ENCODE assay signal across 1 cellular context in the genomic region with DNA sequence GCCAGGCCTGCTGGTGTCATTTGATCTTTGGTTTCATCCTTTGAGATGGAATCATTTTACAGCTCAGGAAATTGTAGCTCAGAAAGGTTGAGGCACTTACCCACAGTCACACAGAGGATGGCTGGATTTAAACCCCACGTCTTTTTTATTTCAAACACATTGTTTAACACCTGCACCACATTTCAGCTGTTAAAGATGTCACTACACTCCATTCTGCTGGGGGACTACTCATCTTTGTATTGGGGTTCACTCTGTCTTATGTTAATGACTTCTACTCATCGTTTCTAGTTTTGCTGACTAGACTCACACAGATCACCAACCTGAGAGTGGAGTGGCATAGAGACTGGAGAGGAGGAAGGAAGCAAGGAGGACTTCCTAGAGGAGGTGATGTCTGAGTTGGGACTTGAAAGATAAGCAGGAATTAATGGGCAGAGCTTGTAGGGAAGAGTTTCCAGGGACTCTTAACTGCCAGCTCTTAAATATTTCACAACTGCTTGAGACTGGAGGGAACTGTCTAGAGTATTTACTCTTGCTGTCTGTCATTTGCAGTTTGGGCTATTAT.
TF ChIP-seq lines count a peak whose summit lies in the region.

No MANE protein-coding gene starts in this region.

TF ChIP-seq in GM23338, 12 proteins besides CTCF, POLR2A, EP300 and RAD21:
- no peak for TF ChIP-seq JUNB (IDR thresholded peaks at IDR 0.05; ENCODE audit: unreplicated experiment)
- TF ChIP-seq STAT1 (IDR thresholded peaks at IDR 0.05; ENCODE audit: unreplicated experiment), result no peak
- no peak for TF ChIP-seq EZH2 (IDR thresholded peaks at IDR 0.05; ENCODE audit: low read depth, unreplicated experiment)
- no peak for TF ChIP-seq ZNF331 (CRISPR knock-in tag; IDR thresholded peaks at IDR 0.05; ENCODE audit: low read depth)
- TF ChIP-seq ZNF114 (CRISPR knock-in tag; IDR thresholded peaks at IDR 0.05), result no peak
- TF ChIP-seq, protein P1, sequence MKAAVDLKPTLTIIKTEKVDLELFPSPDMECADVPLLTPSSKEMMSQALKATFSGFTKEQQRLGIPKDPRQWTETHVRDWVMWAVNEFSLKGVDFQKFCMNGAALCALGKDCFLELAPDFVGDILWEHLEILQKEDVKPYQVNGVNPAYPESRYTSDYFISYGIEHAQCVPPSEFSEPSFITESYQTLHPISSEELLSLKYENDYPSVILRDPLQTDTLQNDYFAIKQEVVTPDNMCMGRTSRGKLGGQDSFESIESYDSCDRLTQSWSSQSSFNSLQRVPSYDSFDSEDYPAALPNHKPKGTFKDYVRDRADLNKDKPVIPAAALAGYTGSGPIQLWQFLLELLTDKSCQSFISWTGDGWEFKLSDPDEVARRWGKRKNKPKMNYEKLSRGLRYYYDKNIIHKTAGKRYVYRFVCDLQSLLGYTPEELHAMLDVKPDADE (IDR thresholded peaks at IDR 0.05), result no peak
- no peak for TF ChIP-seq EZH2phosphoT487 (IDR thresholded peaks at IDR 0.05; ENCODE audit: unreplicated experiment)
- TF ChIP-seq NANOG (IDR thresholded peaks at IDR 0.05; ENCODE audit: borderline replicate concordance), result no peak
- TF ChIP-seq, protein P2, sequence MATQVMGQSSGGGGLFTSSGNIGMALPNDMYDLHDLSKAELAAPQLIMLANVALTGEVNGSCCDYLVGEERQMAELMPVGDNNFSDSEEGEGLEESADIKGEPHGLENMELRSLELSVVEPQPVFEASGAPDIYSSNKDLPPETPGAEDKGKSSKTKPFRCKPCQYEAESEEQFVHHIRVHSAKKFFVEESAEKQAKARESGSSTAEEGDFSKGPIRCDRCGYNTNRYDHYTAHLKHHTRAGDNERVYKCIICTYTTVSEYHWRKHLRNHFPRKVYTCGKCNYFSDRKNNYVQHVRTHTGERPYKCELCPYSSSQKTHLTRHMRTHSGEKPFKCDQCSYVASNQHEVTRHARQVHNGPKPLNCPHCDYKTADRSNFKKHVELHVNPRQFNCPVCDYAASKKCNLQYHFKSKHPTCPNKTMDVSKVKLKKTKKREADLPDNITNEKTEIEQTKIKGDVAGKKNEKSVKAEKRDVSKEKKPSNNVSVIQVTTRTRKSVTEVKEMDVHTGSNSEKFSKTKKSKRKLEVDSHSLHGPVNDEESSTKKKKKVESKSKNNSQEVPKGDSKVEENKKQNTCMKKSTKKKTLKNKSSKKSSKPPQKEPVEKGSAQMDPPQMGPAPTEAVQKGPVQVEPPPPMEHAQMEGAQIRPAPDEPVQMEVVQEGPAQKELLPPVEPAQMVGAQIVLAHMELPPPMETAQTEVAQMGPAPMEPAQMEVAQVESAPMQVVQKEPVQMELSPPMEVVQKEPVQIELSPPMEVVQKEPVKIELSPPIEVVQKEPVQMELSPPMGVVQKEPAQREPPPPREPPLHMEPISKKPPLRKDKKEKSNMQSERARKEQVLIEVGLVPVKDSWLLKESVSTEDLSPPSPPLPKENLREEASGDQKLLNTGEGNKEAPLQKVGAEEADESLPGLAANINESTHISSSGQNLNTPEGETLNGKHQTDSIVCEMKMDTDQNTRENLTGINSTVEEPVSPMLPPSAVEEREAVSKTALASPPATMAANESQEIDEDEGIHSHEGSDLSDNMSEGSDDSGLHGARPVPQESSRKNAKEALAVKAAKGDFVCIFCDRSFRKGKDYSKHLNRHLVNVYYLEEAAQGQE (IDR thresholded peaks at IDR 0.05; ENCODE audit: unreplicated experiment), result no peak
- TF ChIP-seq CREB1 (CRISPR knock-in tag; IDR thresholded peaks at IDR 0.05; ENCODE audit: low read depth), result no peak
- TF ChIP-seq, protein P3, sequence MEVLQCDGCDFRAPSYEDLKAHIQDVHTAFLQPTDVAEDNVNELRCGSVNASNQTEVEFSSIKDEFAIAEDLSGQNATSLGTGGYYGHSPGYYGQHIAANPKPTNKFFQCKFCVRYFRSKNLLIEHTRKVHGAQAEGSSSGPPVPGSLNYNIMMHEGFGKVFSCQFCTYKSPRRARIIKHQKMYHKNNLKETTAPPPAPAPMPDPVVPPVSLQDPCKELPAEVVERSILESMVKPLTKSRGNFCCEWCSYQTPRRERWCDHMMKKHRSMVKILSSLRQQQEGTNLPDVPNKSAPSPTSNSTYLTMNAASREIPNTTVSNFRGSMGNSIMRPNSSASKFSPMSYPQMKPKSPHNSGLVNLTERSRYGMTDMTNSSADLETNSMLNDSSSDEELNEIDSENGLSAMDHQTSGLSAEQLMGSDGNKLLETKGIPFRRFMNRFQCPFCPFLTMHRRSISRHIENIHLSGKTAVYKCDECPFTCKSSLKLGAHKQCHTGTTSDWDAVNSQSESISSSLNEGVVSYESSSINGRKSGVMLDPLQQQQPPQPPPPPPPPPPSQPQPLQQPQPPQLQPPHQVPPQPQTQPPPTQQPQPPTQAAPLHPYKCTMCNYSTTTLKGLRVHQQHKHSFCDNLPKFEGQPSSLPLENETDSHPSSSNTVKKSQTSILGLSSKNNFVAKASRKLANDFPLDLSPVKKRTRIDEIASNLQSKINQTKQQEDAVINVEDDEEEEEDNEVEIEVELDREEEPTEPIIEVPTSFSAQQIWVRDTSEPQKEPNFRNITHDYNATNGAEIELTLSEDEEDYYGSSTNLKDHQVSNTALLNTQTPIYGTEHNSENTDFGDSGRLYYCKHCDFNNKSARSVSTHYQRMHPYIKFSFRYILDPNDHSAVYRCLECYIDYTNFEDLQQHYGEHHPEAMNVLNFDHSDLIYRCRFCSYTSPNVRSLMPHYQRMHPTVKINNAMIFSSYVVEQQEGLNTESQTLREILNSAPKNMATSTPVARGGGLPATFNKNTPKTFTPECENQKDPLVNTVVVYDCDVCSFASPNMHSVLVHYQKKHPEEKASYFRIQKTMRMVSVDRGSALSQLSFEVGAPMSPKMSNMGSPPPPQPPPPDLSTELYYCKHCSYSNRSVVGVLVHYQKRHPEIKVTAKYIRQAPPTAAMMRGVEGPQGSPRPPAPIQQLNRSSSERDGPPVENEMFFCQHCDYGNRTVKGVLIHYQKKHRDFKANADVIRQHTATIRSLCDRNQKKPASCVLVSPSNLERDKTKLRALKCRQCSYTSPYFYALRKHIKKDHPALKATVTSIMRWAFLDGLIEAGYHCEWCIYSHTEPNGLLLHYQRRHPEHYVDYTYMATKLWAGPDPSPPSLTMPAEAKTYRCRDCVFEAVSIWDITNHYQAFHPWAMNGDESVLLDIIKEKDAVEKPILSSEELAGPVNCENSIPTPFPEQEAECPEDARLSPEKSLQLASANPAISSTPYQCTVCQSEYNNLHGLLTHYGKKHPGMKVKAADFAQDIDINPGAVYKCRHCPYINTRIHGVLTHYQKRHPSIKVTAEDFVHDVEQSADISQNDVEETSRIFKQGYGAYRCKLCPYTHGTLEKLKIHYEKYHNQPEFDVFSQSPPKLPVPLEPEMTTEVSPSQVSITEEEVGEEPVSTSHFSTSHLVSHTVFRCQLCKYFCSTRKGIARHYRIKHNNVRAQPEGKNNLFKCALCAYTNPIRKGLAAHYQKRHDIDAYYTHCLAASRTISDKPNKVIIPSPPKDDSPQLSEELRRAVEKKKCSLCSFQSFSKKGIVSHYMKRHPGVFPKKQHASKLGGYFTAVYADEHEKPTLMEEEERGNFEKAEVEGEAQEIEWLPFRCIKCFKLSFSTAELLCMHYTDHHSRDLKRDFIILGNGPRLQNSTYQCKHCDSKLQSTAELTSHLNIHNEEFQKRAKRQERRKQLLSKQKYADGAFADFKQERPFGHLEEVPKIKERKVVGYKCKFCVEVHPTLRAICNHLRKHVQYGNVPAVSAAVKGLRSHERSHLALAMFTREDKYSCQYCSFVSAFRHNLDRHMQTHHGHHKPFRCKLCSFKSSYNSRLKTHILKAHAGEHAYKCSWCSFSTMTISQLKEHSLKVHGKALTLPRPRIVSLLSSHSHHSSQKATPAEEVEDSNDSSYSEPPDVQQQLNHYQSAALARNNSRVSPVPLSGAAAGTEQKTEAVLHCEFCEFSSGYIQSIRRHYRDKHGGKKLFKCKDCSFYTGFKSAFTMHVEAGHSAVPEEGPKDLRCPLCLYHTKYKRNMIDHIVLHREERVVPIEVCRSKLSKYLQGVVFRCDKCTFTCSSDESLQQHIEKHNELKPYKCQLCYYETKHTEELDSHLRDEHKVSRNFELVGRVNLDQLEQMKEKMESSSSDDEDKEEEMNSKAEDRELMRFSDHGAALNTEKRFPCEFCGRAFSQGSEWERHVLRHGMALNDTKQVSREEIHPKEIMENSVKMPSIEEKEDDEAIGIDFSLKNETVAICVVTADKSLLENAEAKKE (CRISPR knock-in tag; IDR thresholded peaks at IDR 0.05), result no peak
